In genomic region chr18:71597219-71597618, GRCh38 we compare ENCODE assay signal across 18 cellular contexts.
DNase-seq lines count a peak whose midpoint lies in the region; ATAC-seq, FAIRE-seq and TF ChIP-seq lines count a peak whose summit lies in the region.
"Had no signal": no experiment of that assay in that cellular context is flagged by ENCODE, and none has a peak within 500 bp of the region (broad histone marks: within the 10 kb centered on the region; RNA-seq: fewer than 3 reads in every experiment).

No MANE protein-coding gene starts in this region.

- TF ChIP-seq EP300 in A549 (IDR thresholded peaks at IDR 0.05) (no peak), K562 (IDR thresholded peaks at IDR 0.05; ENCODE audit: low read length) (no peak)

- intact Hi-C loops in IMR-90 (cut with micrococcal nuclease) = no loop called here
- intact Hi-C loops in K562 (cut with micrococcal nuclease) = no loop called here

- no peak overlapping the region for H4K5ac ChIP-seq in IMR-90 (ENCODE audit: low read depth, low read length)

- no peak overlapping the region for H2BK15ac ChIP-seq in IMR-90 (ENCODE audit: low read depth, low read length)

- H3K4me1 ChIP-seq in A549 (no peaks in the 10 kb centered on the region), IMR-90 (ENCODE audit: control insufficient read depth, insufficient read depth, low read length) (no peaks in the 10 kb centered on the region), K562 (replicated peaks in 1 of 2; ENCODE audit: control insufficient read depth in 2 of 2, insufficient read depth in 2 of 2, low read length in 2 of 2) (no peaks in the 10 kb centered on the region)
- H3K4me1 ChIP-seq: BLaER1 had no signal

- no peak overlapping the region for H2BK20ac ChIP-seq in IMR-90 (ENCODE audit: low read depth, low read length)

- in situ Hi-C loops in IMR-90 (cut with MboI; ENCODE audit: low sequenced_read_pairs) = no loop called here
- in situ Hi-C loops in K562 (cut with MboI) = no loop called here

- 10% methylated on average over 1 of the region's 1 CpG for WGBS in A549 (ENCODE audit: missing lambda C conversion rate)
- no CpG with 5 or more reads among the region's 1 CpG for WGBS in IMR-90 (ENCODE audit: extremely low coverage in 2 of 2, insufficient read length in 1 of 2), 2 experiments
- 0% methylated on average over 1 of the region's 1 CpG for WGBS in K562 (ENCODE audit: insufficient coverage, low coverage, missing lambda C conversion rate)

- CTCF ChIA-PET in A549 (lab: Yijun Ruan, JAX) (no interaction called here), IMR-90 (lab: Yijun Ruan, JAX) (no interaction called here), K562 (lab: Yijun Ruan, JAX; ENCODE audit: low intra/inter-chr PET ratio) (no interaction called here)

- ATAC-seq in A549 (no peak), IMR-90 (ENCODE audit: low read depth) (no peak), K562 (no peak), HG03039 (IDR thresholded peaks at IDR 0.05; ENCODE audit: unreplicated experiment) (no peak), HG03175 (IDR thresholded peaks at IDR 0.05; ENCODE audit: unreplicated experiment) (no peak)

- H3K9ac ChIP-seq in IMR-90 (ENCODE audit: low read depth, low read length) = no peak overlapping the region
- H3K9ac ChIP-seq in K562 (ENCODE audit: insufficient read depth in 1 of 2, low read depth in 2 of 2, low read length in 2 of 2) = no peak overlapping the region
- H3K9ac ChIP-seq: BLaER1, KMS-11 had no signal

- BruUV-seq in IMR-90 (replicated peaks; lab: Mats Ljungman, UMichigan) (no TSS peak), K562 (replicated peaks; lab: Mats Ljungman, UMichigan) (no TSS peak)

- no peak overlapping the region for H2BK120ac ChIP-seq in IMR-90 (ENCODE audit: low read depth, low read length)

- H2BK5ac ChIP-seq in IMR-90 (ENCODE audit: low read depth, low read length, poor library complexity, severe bottlenecking) = no peak overlapping the region

- H4K20me1 ChIP-seq in IMR-90 (ENCODE audit: insufficient read depth, low read length) = no peaks in the 10 kb centered on the region
- H4K20me1 ChIP-seq in K562 (replicated peaks; ENCODE audit: control insufficient read depth, insufficient read depth, low read length) = no peaks in the 10 kb centered on the region
- H4K20me1 ChIP-seq: BLaER1 had no signal

- TF ChIP-seq CTCF in A549 (IDR thresholded peaks at IDR 0.05) (no peak), IMR-90 (conservative IDR thresholded peaks at IDR 0.05; ENCODE audit: low read depth, low read length) (no peak), K562 (IDR thresholded peaks at IDR 0.05 in 2 of 3, conservative IDR thresholded peaks at IDR 0.05 in 1 of 3; ENCODE audit: insufficient read depth in 2 of 3, low read depth in 1 of 3, low read length in 3 of 3) (no peak), fibroblast of pulmonary artery (IDR thresholded peaks at IDR 0.05; ENCODE audit: low read length, missing control alignments) (no peak)

- H2AK5ac ChIP-seq in IMR-90 (ENCODE audit: low read depth, low read length) = no peak overlapping the region

- H3K9me1 ChIP-seq in IMR-90 (ENCODE audit: insufficient read depth, low read length) (no peaks in the 10 kb centered on the region), K562 (ENCODE audit: control insufficient read depth, insufficient read depth, low read length) (no peaks in the 10 kb centered on the region)

- no peak overlapping the region for H3K14ac ChIP-seq in IMR-90 (replicated peaks; ENCODE audit: low read depth, low read length)

- H3K18ac ChIP-seq in IMR-90 (ENCODE audit: low read depth, low read length) = no peak overlapping the region

- TF ChIP-seq POLR2A in A549 (IDR thresholded peaks at IDR 0.05; ENCODE audit: low read length) = no peak
- TF ChIP-seq POLR2A in IMR-90 (IDR thresholded peaks at IDR 0.05; ENCODE audit: low read depth, low read length) = no peak
- TF ChIP-seq POLR2A in K562 (conservative IDR thresholded peaks at IDR 0.05) = no peak

- H3K79me1 ChIP-seq in IMR-90 (ENCODE audit: low read depth in 1 of 2, low read length in 2 of 2) = no peaks in the 10 kb centered on the region

- H3K9me3 ChIP-seq in A549 = no peaks in the 10 kb centered on the region
- H3K9me3 ChIP-seq in IMR-90 (ENCODE audit: control insufficient read depth, insufficient read depth, low read length) = no peaks in the 10 kb centered on the region
- no peaks in the 10 kb centered on the region for H3K9me3 ChIP-seq in K562 (replicated peaks; ENCODE audit: control insufficient read depth, insufficient read depth, low read depth, low read length)
- H3K9me3 ChIP-seq: BLaER1 had no signal

- dilution Hi-C loops in IMR-90 (cut with HindIII; ENCODE audit: low sequenced_read_pairs, unreplicated experiment) = no loop called here

- H3K4me3 ChIP-seq in A549 (no peak overlapping the region), IMR-90 (ENCODE audit: insufficient read depth, low read depth, low read length) (no peak overlapping the region), K562 (no peak overlapping the region), fibroblast of pulmonary artery (replicated peaks; ENCODE audit: low read depth, low read length) (no peak overlapping the region)
- H3K4me3 ChIP-seq: BLaER1 had no signal

- no peak overlapping the region for H3K4ac ChIP-seq in IMR-90 (ENCODE audit: low read depth, low read length)

- no peaks in the 10 kb centered on the region for H3K79me2 ChIP-seq in K562 (ENCODE audit: control insufficient read depth, insufficient read depth, low read length)

- no peak overlapping the region for H3K56ac ChIP-seq in IMR-90 (ENCODE audit: extremely low read depth, insufficient read depth, low read length)

- H4K91ac ChIP-seq in IMR-90 (ENCODE audit: insufficient read depth, low read depth, low read length) = no peak overlapping the region

- H3K27ac ChIP-seq in A549 (no peak overlapping the region), IMR-90 (ENCODE audit: insufficient read depth, low read length) (no peak overlapping the region), K562 (ENCODE audit: extremely low read depth, low read depth, low read length) (no peak overlapping the region)
- H3K27ac ChIP-seq: BLaER1, KMS-11 had no signal

- H2AK9ac ChIP-seq in IMR-90 (replicated peaks; ENCODE audit: low read depth, low read length, poor library complexity) = no peak overlapping the region

- H3K23ac ChIP-seq in IMR-90 (ENCODE audit: low read depth, low read length) = no peak overlapping the region

- H3K36me3 ChIP-seq in IMR-90 (ENCODE audit: control insufficient read depth, insufficient read depth, low read length) (no peaks in the 10 kb centered on the region), K562 (ENCODE audit: control insufficient read depth, insufficient read depth, low read length) (no peaks in the 10 kb centered on the region)
- H3K36me3 ChIP-seq: BLaER1 had no signal

- H2AFZ ChIP-seq in IMR-90 (replicated peaks; ENCODE audit: low read length, poor library complexity) (no peak overlapping the region), K562 (ENCODE audit: low read depth, low read length) (no peak overlapping the region)

- no peak for FAIRE-seq in A549 (lab: Jason Lieb, UNC)
- no peak for FAIRE-seq in K562 (lab: Jason Lieb, UNC)
- FAIRE-seq: GM12892, GM18507, H1, HTR-8/SVneo had no signal

- no peak overlapping the region for H4K8ac ChIP-seq in IMR-90 (ENCODE audit: low read depth in 2 of 2, low read length in 2 of 2)

- no peaks in the 10 kb centered on the region for H3K27me3 ChIP-seq in IMR-90 (ENCODE audit: control insufficient read depth, insufficient read depth, low read length)
- H3K27me3 ChIP-seq in K562 (ENCODE audit: control insufficient read depth in 2 of 2, insufficient read depth in 2 of 2, low read length in 2 of 2) = no peaks in the 10 kb centered on the region
- H3K27me3 ChIP-seq: BLaER1 had no signal

- POLR2A ChIA-PET in A549 (lab: Yijun Ruan, JAX) = no interaction called here
- POLR2A ChIA-PET in IMR-90 (lab: Charles Lee; ENCODE audit: unreplicated experiment) = no interaction called here
- POLR2A ChIA-PET in K562 (lab: Yijun Ruan, JAX) = no interaction called here

- TF ChIP-seq RAD21 in A549 (conservative IDR thresholded peaks at IDR 0.05 in 1 of 2, IDR thresholded peaks at IDR 0.05 in 1 of 2) (no peak), IMR-90 (IDR thresholded peaks at IDR 0.05; ENCODE audit: low read length) (no peak), K562 (CRISPR knock-in tag; conservative IDR thresholded peaks at IDR 0.05 in 1 of 2, IDR thresholded peaks at IDR 0.05 in 1 of 2) (no peak)

- H3K4me2 ChIP-seq in A549 (no peak overlapping the region), IMR-90 (ENCODE audit: low read depth, low read length) (no peak overlapping the region), K562 (ENCODE audit: insufficient read depth, low read length) (no peak overlapping the region)
- H3K4me2 ChIP-seq: BLaER1, KMS-11 had no signal

- no peak for DNase-seq in A549 (ENCODE audit: low read depth in 1 of 2, low spot score in 1 of 2)
- no peak for DNase-seq in IMR-90
- DNase-seq in K562 (ENCODE audit: extremely low read depth in 1 of 4, low spot score in 3 of 4) = no peak
- peak; percentile 11 for DNase-seq in fibroblast of pulmonary artery (ENCODE audit: low read depth)
- no peak for DNase-seq in AG20443 (ENCODE audit: low spot score)
- DNase-seq: CD4-positive, alpha-beta memory T cell; DMS153; DMS79; GDM1; H9 had no signal

TF ChIP-seq in A549, 52 proteins besides CTCF, POLR2A, EP300 and RAD21 (continues in another document):
- no peak for TF ChIP-seq USF2 (IDR thresholded peaks at IDR 0.05)

TF ChIP-seq in IMR-90, 13 proteins besides CTCF, POLR2A, EP300 and RAD21:
- peak; percentile 22; the same call in 1 of the 2 replicates for TF ChIP-seq MAFK (IDR thresholded peaks at IDR 0.05; ENCODE audit: low read depth, low read length)
- TF ChIP-seq NFE2L2 (IDR thresholded peaks at IDR 0.05; ENCODE audit: low read depth, low read length) = peak; percentile 87
- TF ChIP-seq RCOR1 (IDR thresholded peaks at IDR 0.05; ENCODE audit: insufficient replicate concordance, low read length) = no peak

TF ChIP-seq in K562, 482 proteins besides CTCF, POLR2A, EP300 and RAD21:
- TF ChIP-seq NONO (IDR thresholded peaks at IDR 0.05; ENCODE audit: low read depth in 2 of 2, low read length in 1 of 2) (no peak), MAFF (IDR thresholded peaks at IDR 0.05; ENCODE audit: low read length) (0 out of 2 replicates have a peak, but pooled peaks have one; percentile 1)

Comparison
In these comparisons a context has a peak if more than half of its experiments do, and no peak if none do; other contexts are left out.
1. Of the 35 proteins assayed by ChIP-seq in both K562 and A549: peak only in K562: none; only in A549: MAFK; in both: none; in neither: 34.